11 cellular contexts compared by ENCODE assay signal in genomic region chr15:51783967-51784366, GRCh38.
"Had no signal": no experiment of that assay in that cellular context is flagged by ENCODE, and none has a peak within 500 bp of the region (broad histone marks: within the 10 kb centered on the region; RNA-seq: fewer than 3 reads in every experiment).

No MANE protein-coding gene starts in this region.

- FAIRE-seq: H1, H54 had no signal

- H3K27ac Mint-ChIP-seq: GM23338, H9, HFFc6 had no signal

- H3K9me3 ChIP-seq: HAP-1 had no signal

- H3K27ac ChIP-seq: GM23248 had no signal

- ATAC-seq: GM23338, HCT116 had no signal

- H3K9me3 Mint-ChIP-seq: HFFc6 had no signal

- H3K4me1 ChIP-seq: HAP-1 had no signal

- H3K4me3 ChIP-seq: GM23248, GM23338, HAP-1 had no signal

- DNase-seq: GM23248, GOT3, H7, H9, HCEC 1CT, HFFc6 had no signal

- H3K4me3 Mint-ChIP-seq: GM23338, H9, HFFc6 had no signal
